ENCODE assay signal across 9 cellular contexts in genomic region chr3:136305879-136306278, GRCh38. TPM values are rescaled to one million over a fixed set of nuclear protein-coding genes. Genes with fewer than 3 reads are reported as not detected.
A peak's percentile ranks its signal among the peaks of the same experiment; 100 is the strongest.
DNase-seq lines count a peak whose midpoint lies in the region; ATAC-seq and TF ChIP-seq lines count a peak whose summit lies in the region.
"Had no signal": no experiment of that assay in that cellular context is flagged by ENCODE, and none has a peak within 500 bp of the region (broad histone marks: within the 10 kb centered on the region; RNA-seq: fewer than 3 reads in every experiment).

No MANE protein-coding gene starts in this region.

- H3K9me3 Mint-ChIP-seq in GM23338 = peaks cover 6% of the 10 kb centered on the region; the same call in 2 of the 3 replicates

- POLR2A ChIA-PET in OCI-LY7 (lab: Charles Lee) = interaction anchor here (0.7 to 2.3 kb wide), 4 partner anchors 13 to 446 kb away, joined by 3 to 11 read pairs (median 4); partner anchors contain the start of gene STAG1

- peaks cover 31% of the 10 kb centered on the region for H3K36me3 Mint-ChIP-seq in GM23338 (ENCODE audit: low read depth)

- intact Hi-C loops in OCI-LY7 (cut with micrococcal nuclease; ENCODE audit: unreplicated experiment) (loop anchor here (1.0 kb wide), 3 partner anchors 231 to 708 kb away; partner anchors contain the start of gene STAG1), mucosa of descending colon (cut with DNase I, micrococcal nuclease) (no loop called here)

- H3K79me2 ChIP-seq in GM23338 (replicated peaks; ENCODE audit: insufficient read depth) (no peaks in the 10 kb centered on the region), OCI-LY7 (ENCODE audit: insufficient read depth, low read depth, low read length) (no peaks in the 10 kb centered on the region)

- ATAC-seq in GM23338 (no peak), mucosa of descending colon (no peak), GM21786 (IDR thresholded peaks at IDR 0.05; ENCODE audit: unreplicated experiment) (no peak)

- H3K27me3 ChIP-seq in GM23338 (ENCODE audit: insufficient read depth) = no peaks in the 10 kb centered on the region

- DNase-seq in GM23338 (ENCODE audit: low spot score) = peak; percentile 32
- DNase-seq in OCI-LY7 (ENCODE audit: low spot score) = peak; percentile 62
- DNase-seq in fibroblast of pulmonary artery (ENCODE audit: low read depth) = peak; percentile 79
- no peak for DNase-seq in mucosa of descending colon
- DNase-seq in GM20000 (ENCODE audit: low spot score) = no peak
- DNase-seq in activated CD8-positive, alpha-beta memory T cell treated with anti-CD3 and anti-CD28 coated beads, Interleukin-2, amount 50 U/mL, for 48 hours = no peak
- DNase-seq: central memory CD4-positive, alpha-beta T cell had no signal

- CTCF ChIA-PET in OCI-LY7 (lab: Charles Lee; ENCODE audit: unreplicated experiment) = interaction anchor here (1.2 to 1.5 kb wide), 2 partner anchors 447 to 708 kb away, joined by 4 to 5 read pairs; partner anchors contain the start of gene STAG1

- no peak overlapping the region for H3K4me3 Mint-ChIP-seq in GM23338

- H3K9me2 ChIP-seq in GM23338 (ENCODE audit: insufficient read depth) = no peaks in the 10 kb centered on the region
- no peaks in the 10 kb centered on the region for H3K9me2 ChIP-seq in OCI-LY7 (ENCODE audit: insufficient read depth, low read length)

- BruUV-seq in OCI-LY7 (replicated peaks; lab: Mats Ljungman, UMichigan) = no TSS peak

- H2AFZ ChIP-seq in GM23338 = no peak overlapping the region
- H2AFZ ChIP-seq in OCI-LY7 (ENCODE audit: low read length) = no peak overlapping the region

- no peaks in the 10 kb centered on the region for H3F3A ChIP-seq in GM23338 (replicated peaks; ENCODE audit: low read depth)

- H3K36me3 ChIP-seq in GM23338 (ENCODE audit: insufficient read depth) = no peaks in the 10 kb centered on the region
- peaks cover 11% of the 10 kb centered on the region for H3K36me3 ChIP-seq in OCI-LY7 (ENCODE audit: insufficient read depth, low read length)
- no peaks in the 10 kb centered on the region for H3K36me3 ChIP-seq in mucosa of descending colon (ENCODE audit: low read depth)

- no peak overlapping the region for H3K27ac Mint-ChIP-seq in GM23338

- no peaks in the 10 kb centered on the region for H3K4me1 ChIP-seq in GM23338 (ENCODE audit: insufficient read depth)
- no peaks in the 10 kb centered on the region for H3K4me1 ChIP-seq in OCI-LY7 (ENCODE audit: insufficient read depth, low read length, poor library complexity, severe bottlenecking)
- no peaks in the 10 kb centered on the region for H3K4me1 ChIP-seq in mucosa of descending colon (ENCODE audit: low read depth)

- H3K27me3 Mint-ChIP-seq in GM23338 (ENCODE audit: insufficient read depth, low read depth, poor library complexity) = no peaks in the 10 kb centered on the region

- H3K4me3 ChIP-seq in GM23338 = no peak overlapping the region
- no peak overlapping the region for H3K4me3 ChIP-seq in OCI-LY7 (ENCODE audit: low read depth, low read length, poor library complexity, severe bottlenecking)
- H3K4me3 ChIP-seq in fibroblast of pulmonary artery (replicated peaks; ENCODE audit: low read depth, low read length) = no peak overlapping the region
- H3K4me3 ChIP-seq in mucosa of descending colon = no peak overlapping the region

- H3K4me2 ChIP-seq in GM23338 = no peak overlapping the region
- H3K4me2 ChIP-seq in OCI-LY7 (ENCODE audit: low read length) = no peak overlapping the region

- TF ChIP-seq CTCF in C4-2B (conservative IDR thresholded peaks at IDR 0.05) (peak; percentile 53), GM23338 (conservative IDR thresholded peaks at IDR 0.05; ENCODE audit: low read depth in 2 of 2) (peak; percentile 51 to 53), OCI-LY7 (conservative IDR thresholded peaks at IDR 0.05; ENCODE audit: low read length) (peak; percentile 85), fibroblast of pulmonary artery (IDR thresholded peaks at IDR 0.05; ENCODE audit: low read length, missing control alignments) (peak; percentile 71), mucosa of descending colon (IDR thresholded peaks at IDR 0.05) (no peak), GM20000 (IDR thresholded peaks at IDR 0.05; ENCODE audit: extremely low read depth, missing control alignments) (no peak)

- H3K4me1 Mint-ChIP-seq in GM23338 = no peaks in the 10 kb centered on the region

- H3K27ac ChIP-seq in C4-2B = no peak overlapping the region
- no peak overlapping the region for H3K27ac ChIP-seq in GM23338 (ENCODE audit: low read depth)
- no peak overlapping the region for H3K27ac ChIP-seq in OCI-LY7 (ENCODE audit: low read depth, low read length, poor library complexity, severe bottlenecking)

- H4K20me1 ChIP-seq in GM23338 (replicated peaks; ENCODE audit: insufficient read depth) (no peaks in the 10 kb centered on the region), OCI-LY7 (ENCODE audit: insufficient read depth, low read length) (no peaks in the 10 kb centered on the region)

- no peaks in the 10 kb centered on the region for H3K9me3 ChIP-seq in OCI-LY7 (ENCODE audit: low read length)
- H3K9me3 ChIP-seq in mucosa of descending colon = no peaks in the 10 kb centered on the region

TF ChIP-seq in GM23338, 12 proteins besides CTCF, POLR2A, EP300 and RAD21:
- no peak for TF ChIP-seq ZNF331 (CRISPR knock-in tag; IDR thresholded peaks at IDR 0.05; ENCODE audit: low read depth)
- TF ChIP-seq NANOG (IDR thresholded peaks at IDR 0.05; ENCODE audit: borderline replicate concordance) = no peak
- no peak for TF ChIP-seq ZNF114 (CRISPR knock-in tag; IDR thresholded peaks at IDR 0.05)
- TF ChIP-seq CREB1 (CRISPR knock-in tag; IDR thresholded peaks at IDR 0.05; ENCODE audit: low read depth) = no peak

RNA-seq across cellular contexts. Expression of gene PCCB, which starts 55.7 kb away (rescaled TPM):
- total RNA-seq in GM23338 (2014; rRNA removed; shearing (Covaris generic)) = 69.5 and 76.8 TPM in 2 replicates
- polyA plus RNA-seq in GM23338 (2016; fragmentation: Nextera tagmentation; extraction: Ambion mirVana) = 40.9 and 42.7 TPM in 2 replicates
- 38.3 and 39.7 TPM in 2 replicates for total RNA-seq in OCI-LY7 (2014; rRNA removed; shearing (Covaris generic))
- 51.5 and 64.1 TPM in 2 replicates for total RNA-seq in OCI-LY7 (2022)
- 10 to 100 TPM; 35.8 to 54.8 (median 49.9) TPM for total RNA-seq in mucosa of descending colon

Comparison
In these comparisons a context has a peak if more than half of its experiments do, and no peak if none do; other contexts are left out.
1. CTCF ChIP-seq: peak in C4-2B (single experiment), GM23338 (2 of 2), OCI-LY7 (single experiment) and fibroblast of pulmonary artery (single experiment); none in mucosa of descending colon (single experiment) and GM20000 (single experiment).
2. DNase-seq: peak in GM23338 (single experiment), OCI-LY7 (single experiment) and fibroblast of pulmonary artery (single experiment); none in mucosa of descending colon (0 of 3), GM20000 (single experiment) and activated CD8-positive, alpha-beta memory T cell treated with anti-CD3 and anti-CD28 coated beads, Interleukin-2, amount 50 U/mL, for 48 hours (single experiment).